ENCODE assay signal across 9 cellular contexts in the genomic region with DNA sequence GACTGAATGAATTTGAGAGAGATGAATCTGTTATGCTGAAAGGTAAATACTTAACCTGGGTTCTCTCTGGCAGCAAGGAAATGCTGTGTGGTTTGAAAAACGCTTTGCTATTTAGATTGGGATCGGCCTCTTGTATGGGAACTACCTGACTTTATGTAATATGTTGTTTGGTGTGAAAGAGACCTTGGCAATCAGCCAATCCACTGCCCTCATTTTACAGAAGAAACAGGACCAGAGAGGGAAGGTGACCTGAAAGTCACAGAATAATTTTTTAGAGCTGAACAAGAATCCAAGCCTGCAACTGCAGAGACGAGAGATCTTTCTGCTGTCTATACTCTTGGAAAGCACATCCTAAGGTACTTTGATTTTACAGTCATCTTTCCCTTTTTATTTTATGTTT. TPM values are rescaled to one million over a fixed set of nuclear protein-coding genes. Genes with fewer than 3 reads are reported as not detected.
DNase-seq lines count a peak whose midpoint lies in the region; ATAC-seq lines count a peak whose summit lies in the region.
"Had no signal": no experiment of that assay in that cellular context is flagged by ENCODE, and none has a peak within 500 bp of the region (broad histone marks: within the 10 kb centered on the region; RNA-seq: fewer than 3 reads in every experiment).

No MANE protein-coding gene starts in this region.

- CTCF ChIA-PET in activated CD8-positive, alpha-beta T cell treated with anti-CD3 and anti-CD28 coated beads, Interleukin-2, amount 10 ng/mL, durations not matched to agents 7 days and 5 days (lab: Charles Lee), result interaction anchor here (1.6 to 1.9 kb wide), 2 partner anchors 44 to 49 kb away, joined by 3 to 4 read pairs; no protein-coding TSS in a partner anchor

- H3K9me3 Mint-ChIP-seq in activated CD4-positive, alpha-beta T cell treated with anti-CD3 and anti-CD28 coated beads, Interleukin-2, amount 10 ng/mL, durations not matched to agents 24 days and 14 days, result no peaks in the 10 kb centered on the region
- H3K9me3 Mint-ChIP-seq in activated CD8-positive, alpha-beta T cell treated with anti-CD3 and anti-CD28 coated beads, Interleukin-2, amount 10 ng/mL, durations not matched to agents 7 days and 5 days (ENCODE audit: insufficient read depth), result no peaks in the 10 kb centered on the region

- DNase-seq in activated CD4-positive, alpha-beta T cell treated with anti-CD3 and anti-CD28 coated beads, Interleukin-2, amount 10 ng/mL, durations not matched to agents 24 days and 14 days, result no peak
- DNase-seq in activated CD4-positive, alpha-beta T cell treated with anti-CD3 and anti-CD28 coated beads, Interleukin-2, amount 50 U/mL, for 4 hours, result no peak
- no peak for DNase-seq in activated CD8-positive, alpha-beta T cell treated with anti-CD3 and anti-CD28 coated beads, Interleukin-2, amount 10 ng/mL, durations not matched to agents 7 days and 5 days
- DNase-seq in NCI-H2171 treated with DMSO at 0.1 percent for 48 hours (lab: John Stamatoyannopoulos, UW) (no peak), NCI-H446 treated with DMSO at 0.1 percent for 48 hours (lab: John Stamatoyannopoulos, UW) (no peak), NCI-H524 treated with DMSO at 0.1 percent for 48 hours (lab: John Stamatoyannopoulos, UW) (no peak)
- DNase-seq: KG1 had no signal

- H3K27me3 ChIP-seq in subcutaneous abdominal adipose tissue (ENCODE audit: control insufficient read depth in 5 of 5, insufficient read depth in 4 of 5, low read length in 5 of 5), result no peaks in the 10 kb centered on the region

- POLR2A ChIA-PET in activated CD8-positive, alpha-beta T cell treated with anti-CD3 and anti-CD28 coated beads, Interleukin-2, amount 10 ng/mL, durations not matched to agents 7 days and 5 days (lab: Charles Lee), result interaction anchor here (1.1 to 3.4 kb wide), 6 partner anchors 10 to 90 kb away, joined by 4 to 23 read pairs (median 6); partner anchors contain the start of genes ARPC1A and ZNF394

- no peak for ATAC-seq in activated CD8-positive, alpha-beta T cell treated with anti-CD3 and anti-CD28 coated beads, Interleukin-2, amount 10 ng/mL, durations not matched to agents 7 days and 5 days

- no peaks in the 10 kb centered on the region for H3K27me3 Mint-ChIP-seq in activated CD4-positive, alpha-beta T cell treated with anti-CD3 and anti-CD28 coated beads, Interleukin-2, amount 10 ng/mL, durations not matched to agents 24 days and 14 days
- H3K27me3 Mint-ChIP-seq in activated CD8-positive, alpha-beta T cell treated with anti-CD3 and anti-CD28 coated beads, Interleukin-2, amount 10 ng/mL, durations not matched to agents 7 days and 5 days (ENCODE audit: low read depth), result no peaks in the 10 kb centered on the region

- peak overlapping the region; percentile 98 for H3K27ac ChIP-seq in subcutaneous abdominal adipose tissue (ENCODE audit: low read depth, low read length)

- H3K9me3 ChIP-seq in iPS-18c (ENCODE audit: control insufficient read depth, insufficient read depth, low read length) (no peaks in the 10 kb centered on the region), subcutaneous abdominal adipose tissue (ENCODE audit: control insufficient read depth in 5 of 5, low read length in 5 of 5) (no peaks in the 10 kb centered on the region)

- peaks cover 10 to 41% (median 38%) of the 10 kb centered on the region in 5 donors for H3K4me1 ChIP-seq in subcutaneous abdominal adipose tissue (ENCODE audit: control insufficient read depth in 5 of 5, insufficient read depth in 5 of 5, low read length in 5 of 5)

- intact Hi-C loops in activated CD4-positive, alpha-beta T cell treated with anti-CD3 and anti-CD28 coated beads, Interleukin-2, amount 10 ng/mL, durations not matched to agents 24 days and 14 days (cut with micrococcal nuclease), result loop anchor here (1.0 to 5.0 kb wide), 5 partner anchors 28 to 149 kb away; partner anchors contain the start of genes ARPC1B, CPSF4, PTCD1 and ZNF655

- H3K27ac Mint-ChIP-seq in activated CD4-positive, alpha-beta T cell treated with anti-CD3 and anti-CD28 coated beads, Interleukin-2, amount 10 ng/mL, durations not matched to agents 24 days and 14 days, result peak overlapping the region; percentile 45
- peak overlapping the region; percentile 99 for H3K27ac Mint-ChIP-seq in activated CD8-positive, alpha-beta T cell treated with anti-CD3 and anti-CD28 coated beads, Interleukin-2, amount 10 ng/mL, durations not matched to agents 7 days and 5 days

- H3K4me3 ChIP-seq in iPS-18c (ENCODE audit: insufficient read depth, low read depth, low read length), result peak overlapping the region; percentile 98
- H3K4me3 ChIP-seq in subcutaneous abdominal adipose tissue (ENCODE audit: low read depth in 1 of 5, low read length in 5 of 5), result peak overlapping the region; percentile 93 to 99 (median 99)

- H3K4me1 Mint-ChIP-seq in activated CD4-positive, alpha-beta T cell treated with anti-CD3 and anti-CD28 coated beads, Interleukin-2, amount 10 ng/mL, durations not matched to agents 24 days and 14 days, result peaks cover 30% of the 10 kb centered on the region
- H3K4me1 Mint-ChIP-seq in activated CD8-positive, alpha-beta T cell treated with anti-CD3 and anti-CD28 coated beads, Interleukin-2, amount 10 ng/mL, durations not matched to agents 7 days and 5 days (ENCODE audit: low read depth), result peaks cover 44% of the 10 kb centered on the region

- peaks cover 8 to 43% (median 28%) of the 10 kb centered on the region in 5 donors for H3K36me3 ChIP-seq in subcutaneous abdominal adipose tissue (ENCODE audit: control insufficient read depth in 5 of 5, insufficient read depth in 5 of 5, low read length in 5 of 5)

- H3K9ac ChIP-seq in subcutaneous abdominal adipose tissue (ENCODE audit: low read length in 5 of 5), result peak overlapping the region; percentile 26 to 98 (median 97)

- H3K4me3 Mint-ChIP-seq in activated CD4-positive, alpha-beta T cell treated with anti-CD3 and anti-CD28 coated beads, Interleukin-2, amount 10 ng/mL, durations not matched to agents 24 days and 14 days, result peak overlapping the region; percentile 94
- H3K4me3 Mint-ChIP-seq in activated CD8-positive, alpha-beta T cell treated with anti-CD3 and anti-CD28 coated beads, Interleukin-2, amount 10 ng/mL, durations not matched to agents 7 days and 5 days, result peak overlapping the region; percentile 98

- peaks cover 45% of the 10 kb centered on the region for H3K36me3 Mint-ChIP-seq in activated CD4-positive, alpha-beta T cell treated with anti-CD3 and anti-CD28 coated beads, Interleukin-2, amount 10 ng/mL, durations not matched to agents 24 days and 14 days (ENCODE audit: low read depth)
- H3K36me3 Mint-ChIP-seq in activated CD8-positive, alpha-beta T cell treated with anti-CD3 and anti-CD28 coated beads, Interleukin-2, amount 10 ng/mL, durations not matched to agents 7 days and 5 days (ENCODE audit: low read depth), result peaks cover 34% of the 10 kb centered on the region

RNA-seq across cellular contexts. Expression of gene BUD31, which starts 1.0 kb away (rescaled TPM):
- 136 and 147 TPM in 2 replicates for total RNA-seq in activated CD4-positive, alpha-beta T cell treated with anti-CD3 and anti-CD28 coated beads, Interleukin-2, amount 10 ng/mL, durations not matched to agents 24 days and 14 days
- total RNA-seq in activated CD8-positive, alpha-beta T cell treated with anti-CD3 and anti-CD28 coated beads, Interleukin-2, amount 10 ng/mL, durations not matched to agents 7 days and 5 days, result 100 to 1,000 TPM; 101 to 110 TPM

RNA-seq across cellular contexts. Expression of gene PDAP1, which starts 1.4 kb away (rescaled TPM):
- total RNA-seq in activated CD4-positive, alpha-beta T cell treated with anti-CD3 and anti-CD28 coated beads, Interleukin-2, amount 10 ng/mL, durations not matched to agents 24 days and 14 days, result 167 and 168 TPM in 2 replicates
- total RNA-seq in activated CD8-positive, alpha-beta T cell treated with anti-CD3 and anti-CD28 coated beads, Interleukin-2, amount 10 ng/mL, durations not matched to agents 7 days and 5 days, result 100 to 1,000 TPM; 104 TPM

RNA-seq across cellular contexts. Expression of gene PTCD1, which starts 28.8 kb away (rescaled TPM):
- total RNA-seq in activated CD4-positive, alpha-beta T cell treated with anti-CD3 and anti-CD28 coated beads, Interleukin-2, amount 10 ng/mL, durations not matched to agents 24 days and 14 days, result 10.5 and 10.7 TPM in 2 replicates
- total RNA-seq in activated CD8-positive, alpha-beta T cell treated with anti-CD3 and anti-CD28 coated beads, Interleukin-2, amount 10 ng/mL, durations not matched to agents 7 days and 5 days, result 10 to 100 TPM; 10.9 to 13.4 TPM

RNA-seq across cellular contexts. Expression of gene CPSF4, which starts 28.9 kb away (rescaled TPM):
- total RNA-seq in activated CD4-positive, alpha-beta T cell treated with anti-CD3 and anti-CD28 coated beads, Interleukin-2, amount 10 ng/mL, durations not matched to agents 24 days and 14 days, result 83.5 and 89.0 TPM in 2 replicates
- 10 to 100 TPM; 64.0 to 65.8 TPM for total RNA-seq in activated CD8-positive, alpha-beta T cell treated with anti-CD3 and anti-CD28 coated beads, Interleukin-2, amount 10 ng/mL, durations not matched to agents 7 days and 5 days

RNA-seq across cellular contexts. Expression of gene ARPC1B, which starts 35.3 kb away (rescaled TPM):
- 248 and 250 TPM in 2 replicates for total RNA-seq in activated CD4-positive, alpha-beta T cell treated with anti-CD3 and anti-CD28 coated beads, Interleukin-2, amount 10 ng/mL, durations not matched to agents 24 days and 14 days
- total RNA-seq in activated CD8-positive, alpha-beta T cell treated with anti-CD3 and anti-CD28 coated beads, Interleukin-2, amount 10 ng/mL, durations not matched to agents 7 days and 5 days, result 100 to 1,000 TPM; 408 to 412 TPM
